Comparison of ENCODE assay signal across 1 cellular context in genomic region chr21:41169258-41169576, GRCh38.
TF ChIP-seq lines count a peak whose summit lies in the region.

No MANE protein-coding gene starts in this region.

TF ChIP-seq in HCT116, 20 proteins besides CTCF, POLR2A, EP300 and RAD21 (continued from another document):
- TF ChIP-seq ATF3 (IDR thresholded peaks at IDR 0.05): no peak
